Comparison of ENCODE assay signal across 21 cellular contexts in the genomic region with DNA sequence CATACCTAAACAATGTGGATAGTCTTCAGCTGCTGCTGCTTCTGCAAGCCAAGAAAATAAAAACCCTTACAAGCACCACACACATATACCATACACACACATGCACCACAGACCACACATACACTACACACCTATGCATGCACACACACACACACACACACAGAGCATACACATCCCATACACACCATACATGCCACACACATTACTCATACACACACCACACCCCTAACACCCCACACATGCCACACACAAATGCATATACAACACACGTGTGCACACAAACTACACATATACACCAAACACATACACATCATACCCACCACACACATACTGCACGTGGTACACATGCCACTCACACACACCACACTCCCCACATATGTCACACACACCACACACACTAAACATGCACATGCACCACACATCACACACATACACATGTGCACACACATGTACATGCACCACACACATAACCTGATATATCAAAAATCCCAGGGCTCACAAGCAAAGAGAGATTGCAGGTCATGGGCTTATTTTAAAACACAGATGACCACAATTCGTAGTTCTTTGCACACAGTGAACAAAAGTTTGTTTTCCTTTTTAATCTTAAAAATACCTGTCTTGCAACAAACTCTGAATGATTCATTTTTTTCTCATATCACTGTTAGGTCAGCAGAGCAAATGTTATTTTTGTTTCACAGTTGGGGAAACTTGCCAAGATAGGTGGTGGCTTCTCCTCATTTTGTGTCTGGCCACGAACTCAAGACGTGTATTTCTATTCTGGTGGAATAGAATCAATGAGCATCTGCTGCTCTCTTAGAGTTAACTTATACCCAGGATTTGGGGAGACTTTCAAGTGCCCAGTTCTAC.
DNase-seq lines count a peak whose midpoint lies in the region; ATAC-seq and TF ChIP-seq lines count a peak whose summit lies in the region.
"Had no signal": no experiment of that assay in that cellular context is flagged by ENCODE, and none has a peak within 500 bp of the region (broad histone marks: within the 10 kb centered on the region; RNA-seq: fewer than 3 reads in every experiment).

No MANE protein-coding gene starts in this region.

- no peaks in the 10 kb centered on the region for H3K36me3 ChIP-seq in CD4-positive, CD25-positive, alpha-beta regulatory T cell (ENCODE audit: control insufficient read depth, insufficient read depth, low read length)
- no peaks in the 10 kb centered on the region for H3K36me3 ChIP-seq in smooth muscle cell (ENCODE audit: low read depth)
- H3K36me3 ChIP-seq: prostate gland had no signal

- no peaks in the 10 kb centered on the region for H3K27me3 ChIP-seq in CD4-positive, CD25-positive, alpha-beta regulatory T cell (ENCODE audit: control insufficient read depth, insufficient read depth, low read length)
- no peaks in the 10 kb centered on the region for H3K27me3 ChIP-seq in smooth muscle cell (ENCODE audit: low read depth)

- H3K36me3 Mint-ChIP-seq in activated CD8-positive, alpha-beta memory T cell treated with anti-CD3 and anti-CD28 coated beads, Interleukin-2, amount 10 ng/mL, durations not matched to agents 7 days and 5 days: peaks cover 6% of the 10 kb centered on the region
- peaks cover 4% of the 10 kb centered on the region for H3K36me3 Mint-ChIP-seq in CD4-positive, CD25-positive, alpha-beta regulatory T cell
- H3K36me3 Mint-ChIP-seq in activated naive CD8-positive, alpha-beta T cell treated with anti-CD3 and anti-CD28 coated beads for 36 hours: peaks cover 37% of the 10 kb centered on the region

- H3K27ac Mint-ChIP-seq in activated CD8-positive, alpha-beta memory T cell treated with anti-CD3 and anti-CD28 coated beads, Interleukin-2, amount 10 ng/mL, durations not matched to agents 7 days and 5 days: no peak overlapping the region
- peak overlapping the region in 2 of 3 donors; percentile 9 to 10 for H3K27ac Mint-ChIP-seq in CD4-positive, CD25-positive, alpha-beta regulatory T cell
- H3K27ac Mint-ChIP-seq in activated naive CD8-positive, alpha-beta T cell treated with anti-CD3 and anti-CD28 coated beads for 36 hours: peak overlapping the region; percentile 35
- H3K27ac Mint-ChIP-seq: H9 had no signal

- H3K79me2 ChIP-seq in smooth muscle cell (ENCODE audit: low read depth): no peaks in the 10 kb centered on the region

- no peaks in the 10 kb centered on the region for H4K20me1 ChIP-seq in smooth muscle cell (ENCODE audit: low read depth)

- no peak for DNase-seq in activated CD8-positive, alpha-beta memory T cell treated with anti-CD3 and anti-CD28 coated beads, Interleukin-2, amount 10 ng/mL, durations not matched to agents 7 days and 5 days
- DNase-seq in activated CD8-positive, alpha-beta memory T cell treated with anti-CD3 and anti-CD28 coated beads, Interleukin-2, amount 50 U/mL, for 48 hours: no peak
- no peak for DNase-seq in CD4-positive, CD25-positive, alpha-beta regulatory T cell
- DNase-seq in activated naive CD8-positive, alpha-beta T cell treated with anti-CD3 and anti-CD28 coated beads for 36 hours: no peak
- DNase-seq in smooth muscle cell (lab: John Stamatoyannopoulos, UW; ENCODE audit: unreplicated experiment) (no peak), NCI-H2227 (lab: John Stamatoyannopoulos, UW; ENCODE audit: unreplicated experiment) (no peak), AG20443 (ENCODE audit: low spot score) (no peak), T1000 (lab: John Stamatoyannopoulos, UW) (no peak)
- DNase-seq: C1 segment of cervical spinal cord; glutamatergic neuron; H9; Karpas-422; kidney glomerular epithelial cell; mammary epithelial cell; NCI-H146; NCI-H2171; NCI-H524 treated with DMSO at 0.1 percent for 48 hours; NK-92 treated with Interleukin-12 subunit alpha and Interleukin-12 subunit beta, amount 100 ng/mL, for 24 hours; SIG-M5 had no signal

- H3K27ac ChIP-seq in CD4-positive, CD25-positive, alpha-beta regulatory T cell (ENCODE audit: insufficient read depth, low read length, poor library complexity, severe bottlenecking): no peak overlapping the region
- peak overlapping the region; percentile 80 for H3K27ac ChIP-seq in smooth muscle cell (ENCODE audit: low read depth)
- H3K27ac ChIP-seq: A549, prostate gland had no signal

- TF ChIP-seq CTCF in smooth muscle cell (IDR thresholded peaks at IDR 0.05; ENCODE audit: borderline replicate concordance, insufficient read depth, poor library complexity, severe bottlenecking): no peak

- H3K4me1 Mint-ChIP-seq in activated CD8-positive, alpha-beta memory T cell treated with anti-CD3 and anti-CD28 coated beads, Interleukin-2, amount 10 ng/mL, durations not matched to agents 7 days and 5 days: peaks cover 38% of the 10 kb centered on the region
- H3K4me1 Mint-ChIP-seq in CD4-positive, CD25-positive, alpha-beta regulatory T cell: peaks cover 0 to 15% (median 0%) of the 10 kb centered on the region in 4 donors
- peaks cover 31% of the 10 kb centered on the region for H3K4me1 Mint-ChIP-seq in activated naive CD8-positive, alpha-beta T cell treated with anti-CD3 and anti-CD28 coated beads for 36 hours
- H3K4me1 Mint-ChIP-seq: H9 had no signal

- H3K27me3 Mint-ChIP-seq in activated CD8-positive, alpha-beta memory T cell treated with anti-CD3 and anti-CD28 coated beads, Interleukin-2, amount 10 ng/mL, durations not matched to agents 7 days and 5 days: no peaks in the 10 kb centered on the region
- H3K27me3 Mint-ChIP-seq in CD4-positive, CD25-positive, alpha-beta regulatory T cell: peaks cover 4% of the 10 kb centered on the region
- H3K27me3 Mint-ChIP-seq in activated naive CD8-positive, alpha-beta T cell treated with anti-CD3 and anti-CD28 coated beads for 36 hours: no peaks in the 10 kb centered on the region

- no peak overlapping the region for H3K4me3 Mint-ChIP-seq in activated CD8-positive, alpha-beta memory T cell treated with anti-CD3 and anti-CD28 coated beads, Interleukin-2, amount 10 ng/mL, durations not matched to agents 7 days and 5 days
- no peak overlapping the region for H3K4me3 Mint-ChIP-seq in CD4-positive, CD25-positive, alpha-beta regulatory T cell
- no peak overlapping the region for H3K4me3 Mint-ChIP-seq in activated naive CD8-positive, alpha-beta T cell treated with anti-CD3 and anti-CD28 coated beads for 36 hours

- 90% methylated on average over 5 of the region's 5 CpGs for WGBS in smooth muscle cell (ENCODE audit: low lambda C conversion rate)

- H3K4me3 ChIP-seq in CD4-positive, CD25-positive, alpha-beta regulatory T cell (ENCODE audit: low read depth, low read length): no peak overlapping the region
- no peak overlapping the region for H3K4me3 ChIP-seq in smooth muscle cell
- H3K4me3 ChIP-seq: A549, prostate gland had no signal

- peak overlapping the region; percentile 60 for H2AFZ ChIP-seq in smooth muscle cell (ENCODE audit: low read depth)

- CTCF ChIA-PET in activated CD8-positive, alpha-beta memory T cell treated with anti-CD3 and anti-CD28 coated beads, Interleukin-2, amount 10 ng/mL, durations not matched to agents 7 days and 5 days (lab: Charles Lee): no interaction called here

- peak; percentile 14 for ATAC-seq in activated CD8-positive, alpha-beta memory T cell treated with anti-CD3 and anti-CD28 coated beads, Interleukin-2, amount 10 ng/mL, durations not matched to agents 7 days and 5 days
- no peak for ATAC-seq in CD4-positive, CD25-positive, alpha-beta regulatory T cell (ENCODE audit: low read depth in 2 of 2)
- ATAC-seq: A549 had no signal

- no peaks in the 10 kb centered on the region for H3K9me3 ChIP-seq in CD4-positive, CD25-positive, alpha-beta regulatory T cell (ENCODE audit: control insufficient read depth in 2 of 2, low read length in 2 of 2)
- no peaks in the 10 kb centered on the region for H3K9me3 ChIP-seq in smooth muscle cell (replicated peaks; ENCODE audit: low read depth)
- H3K9me3 ChIP-seq: A549, prostate gland had no signal

- peak overlapping the region; percentile 71 for H3K4me2 ChIP-seq in smooth muscle cell
- H3K4me2 ChIP-seq: A549 had no signal

- H3K4me1 ChIP-seq in CD4-positive, CD25-positive, alpha-beta regulatory T cell (ENCODE audit: control insufficient read depth, insufficient read depth, low read length, poor library complexity, severe bottlenecking): no peaks in the 10 kb centered on the region
- H3K4me1 ChIP-seq in smooth muscle cell (ENCODE audit: low read depth): no peaks in the 10 kb centered on the region
- H3K4me1 ChIP-seq: A549, prostate gland had no signal

- H3K9ac ChIP-seq in smooth muscle cell (ENCODE audit: low read depth): peak overlapping the region; percentile 51

- no peaks in the 10 kb centered on the region for H3K9me3 Mint-ChIP-seq in activated CD8-positive, alpha-beta memory T cell treated with anti-CD3 and anti-CD28 coated beads, Interleukin-2, amount 10 ng/mL, durations not matched to agents 7 days and 5 days (ENCODE audit: low read depth)
- H3K9me3 Mint-ChIP-seq in CD4-positive, CD25-positive, alpha-beta regulatory T cell: peaks cover 0 to 12% (median 5%) of the 10 kb centered on the region in 7 donors
- peaks cover 13% of the 10 kb centered on the region for H3K9me3 Mint-ChIP-seq in activated naive CD8-positive, alpha-beta T cell treated with anti-CD3 and anti-CD28 coated beads for 36 hours
- H3K9me3 Mint-ChIP-seq: H9 had no signal

- H3F3A ChIP-seq in smooth muscle cell (ENCODE audit: low read depth): no peaks in the 10 kb centered on the region
